Comparison of ENCODE assay signal across 8 cellular contexts in the genomic region with DNA sequence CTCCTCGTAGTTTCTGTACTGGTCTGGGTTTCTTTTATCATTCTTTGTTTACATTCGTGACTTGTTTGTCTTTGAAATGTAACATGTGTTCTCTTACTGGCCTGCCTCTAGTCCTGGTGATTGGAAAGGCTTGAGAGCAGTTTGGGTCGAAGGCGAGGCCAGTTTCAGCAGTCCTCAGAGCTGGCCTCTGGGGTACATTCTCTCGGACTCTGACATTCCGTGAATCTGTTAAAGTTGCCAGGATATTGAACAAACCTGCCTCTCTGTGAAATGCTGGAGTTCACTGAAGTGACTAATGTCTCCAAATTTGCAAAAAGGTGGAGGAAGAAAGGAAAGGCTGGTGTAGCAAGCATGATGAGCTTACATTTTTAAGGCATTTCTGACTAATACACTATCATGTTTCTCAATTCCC. TPM values are rescaled to one million over a fixed set of nuclear protein-coding genes. Genes with fewer than 3 reads are reported as not detected.
DNase-seq lines count a peak whose midpoint lies in the region; ATAC-seq, FAIRE-seq and TF ChIP-seq lines count a peak whose summit lies in the region.

No MANE protein-coding gene starts in this region.

- peaks cover 13% of the 10 kb centered on the region for H3K9me3 ChIP-seq in A673 (ENCODE audit: low read depth, low read length, poor library complexity, severe bottlenecking)
- H3K9me3 ChIP-seq in RWPE2 (ENCODE audit: severe bottlenecking): no peaks in the 10 kb centered on the region

- H3K4me3 Mint-ChIP-seq in endothelial cell (ENCODE audit: unreplicated experiment) (peak overlapping the region; percentile 98), mesothelial cell of epicardium (peak overlapping the region; percentile 93)

- DNase-seq in A673 (ENCODE audit: low spot score) (peak; percentile 6), GM12865 (ENCODE audit: low read depth) (no peak), RWPE2 (ENCODE audit: low spot score) (no peak), endothelial cell (ENCODE audit: low spot score) (peak; percentile 6), mesothelial cell of epicardium (ENCODE audit: low spot score in 2 of 2, unreplicated experiment in 2 of 2) (no peak), urothelium cell line (ENCODE audit: low spot score) (peak; percentile 20), NCI-H2171 (lab: John Stamatoyannopoulos, UW) (no peak), NCI-H774 (lab: John Stamatoyannopoulos, UW) (no peak)

- H3K36me3 ChIP-seq in A673 (ENCODE audit: insufficient read depth, low read length, poor library complexity, severe bottlenecking) (no peaks in the 10 kb centered on the region), RWPE2 (ENCODE audit: low read depth) (no peaks in the 10 kb centered on the region; the same call in 1 of the 2 replicates)

- H3K27ac Mint-ChIP-seq in endothelial cell (ENCODE audit: unreplicated experiment): peak overlapping the region; percentile 82
- H3K27ac Mint-ChIP-seq in mesothelial cell of epicardium: peak overlapping the region; percentile 95

- H3K27ac ChIP-seq in A673 (ENCODE audit: low read depth, low read length, poor library complexity, severe bottlenecking): peak overlapping the region; percentile 71
- H3K27ac ChIP-seq in RWPE2 (ENCODE audit: poor library complexity, severe bottlenecking): peak overlapping the region; percentile 83

- no peaks in the 10 kb centered on the region for H3K9me3 Mint-ChIP-seq in endothelial cell (ENCODE audit: unreplicated experiment)
- H3K9me3 Mint-ChIP-seq in mesothelial cell of epicardium: peaks cover 18% of the 10 kb centered on the region

- peak; percentile 73 for ATAC-seq in RWPE2 (ENCODE audit: low read depth)

- peaks cover 5% of the 10 kb centered on the region for H3K27me3 Mint-ChIP-seq in endothelial cell (ENCODE audit: unreplicated experiment)
- H3K27me3 Mint-ChIP-seq in mesothelial cell of epicardium (ENCODE audit: low read depth): no peaks in the 10 kb centered on the region

- H3K4me1 ChIP-seq in A673 (ENCODE audit: insufficient read depth, low read length, poor library complexity, severe bottlenecking) (peaks cover 8% of the 10 kb centered on the region), RWPE2 (ENCODE audit: insufficient read depth, poor library complexity, severe bottlenecking) (no peaks in the 10 kb centered on the region)

- H3K4me3 ChIP-seq in A673 (ENCODE audit: low read depth, low read length, poor library complexity, severe bottlenecking) (peak overlapping the region; percentile 88), GM12865 (ENCODE audit: low read depth, low read length) (peak overlapping the region; percentile 64), RWPE2 (ENCODE audit: severe bottlenecking) (peak overlapping the region; percentile 66)

- no peak for FAIRE-seq in urothelium cell line (lab: Jason Lieb, UNC)

- peaks cover 18% of the 10 kb centered on the region for H3K4me1 Mint-ChIP-seq in endothelial cell (ENCODE audit: unreplicated experiment)
- peaks cover 29% of the 10 kb centered on the region for H3K4me1 Mint-ChIP-seq in mesothelial cell of epicardium

- no TSS peak for BruUV-seq in A673 (replicated peaks; lab: Mats Ljungman, UMichigan)

- POLR2A ChIA-PET in A673 (lab: Charles Lee; ENCODE audit: low non-redundant PET): no interaction called here

- H3K27me3 ChIP-seq in A673 (replicated peaks; ENCODE audit: insufficient read depth, low read depth, low read length, poor library complexity) (no peaks in the 10 kb centered on the region), RWPE2 (ENCODE audit: insufficient read depth, poor library complexity, severe bottlenecking) (no peaks in the 10 kb centered on the region)

- H3K36me3 Mint-ChIP-seq in endothelial cell (ENCODE audit: low read depth, unreplicated experiment) (peaks cover 15% of the 10 kb centered on the region), mesothelial cell of epicardium (peaks cover 9% of the 10 kb centered on the region)

- intact Hi-C loops in A673 (cut with micrococcal nuclease; ENCODE audit: unreplicated experiment): no loop called here

- CTCF ChIA-PET in A673 (lab: Charles Lee): no interaction called here

- no peak for TF ChIP-seq CTCF in A673 (conservative IDR thresholded peaks at IDR 0.05; ENCODE audit: low read depth, low read length)
- no peak for TF ChIP-seq CTCF in GM12865 (IDR thresholded peaks at IDR 0.05; ENCODE audit: insufficient read depth, low read depth, low read length, missing control alignments)
- TF ChIP-seq CTCF in RWPE2 (IDR thresholded peaks at IDR 0.05; ENCODE audit: poor library complexity, severe bottlenecking): no peak
- no peak for TF ChIP-seq CTCF in endothelial cell (IDR thresholded peaks at IDR 0.05; ENCODE audit: unreplicated experiment)
- no peak for TF ChIP-seq CTCF in mesothelial cell of epicardium (IDR thresholded peaks at IDR 0.05; ENCODE audit: unreplicated experiment)

RNA-seq across cellular contexts. Expression of a gene that starts 1.5 kb away (rescaled TPM):
- total RNA-seq in A673 (2021): 14.0 and 17.7 TPM in 2 replicates
- 30.2 TPM for total RNA-seq in endothelial cell (ENCODE audit: unreplicated experiment)
- total RNA-seq in mesothelial cell of epicardium: 50.3 to 53.7 TPM (median 52.0 TPM) in 3 replicates

Comparison
In these comparisons a context has a peak if more than half of its experiments do, and no peak if none do; other contexts are left out.
1. DNase-seq: peak in A673 (single experiment), endothelial cell (single experiment) and urothelium cell line (single experiment); none in GM12865 (single experiment), RWPE2 (single experiment), mesothelial cell of epicardium (0 of 2), NCI-H2171 (single experiment) and NCI-H774 (single experiment).
2. Peak in every context shown above with its lines, with median percentiles within 50 percentile points of each other: H3K4me3 ChIP-seq.